1 cellular context compared by ENCODE assay signal in genomic region chr10:97611473-97611872, GRCh38.
TF ChIP-seq lines count a peak whose summit lies in the region.

No MANE protein-coding gene starts in this region.

TF ChIP-seq in H1, 55 proteins besides CTCF, POLR2A, EP300 and RAD21:
- no peak for TF ChIP-seq YY1 (IDR thresholded peaks at IDR 0.05; ENCODE audit: low read depth, low read length)
- TF ChIP-seq KDM1A (IDR thresholded peaks at IDR 0.05; ENCODE audit: borderline replicate concordance, low read length): no peak
- no peak for TF ChIP-seq SIN3A (conservative IDR thresholded peaks at IDR 0.05 in 1 of 2, IDR thresholded peaks at IDR 0.05 in 1 of 2; ENCODE audit: low read depth in 1 of 2, low read length in 2 of 2)
- no peak for TF ChIP-seq SP2 (IDR thresholded peaks at IDR 0.05; ENCODE audit: low read length)
- TF ChIP-seq JUND (IDR thresholded peaks at IDR 0.05; ENCODE audit: low read length): no peak
- no peak for TF ChIP-seq MAFK (IDR thresholded peaks at IDR 0.05; ENCODE audit: low read depth, low read length)
- no peak for TF ChIP-seq NRF1 (IDR thresholded peaks at IDR 0.05; ENCODE audit: low read depth, low read length)
- no peak for TF ChIP-seq E2F6 (IDR thresholded peaks at IDR 0.05)
- no peak for TF ChIP-seq SRF (IDR thresholded peaks at IDR 0.05; ENCODE audit: low read depth, low read length)
- TF ChIP-seq SAP30 (IDR thresholded peaks at IDR 0.05; ENCODE audit: insufficient read depth, insufficient replicate concordance, low read length): no peak
- TF ChIP-seq ASH2L (IDR thresholded peaks at IDR 0.05; ENCODE audit: low read length): no peak
- no peak for TF ChIP-seq BCL11A (IDR thresholded peaks at IDR 0.05; ENCODE audit: low read depth in 2 of 2, low read length in 2 of 2)
- no peak for TF ChIP-seq BRCA1 (IDR thresholded peaks at IDR 0.05; ENCODE audit: low read depth, low read length)
- TF ChIP-seq TBP (IDR thresholded peaks at IDR 0.05; ENCODE audit: low read depth, low read length): no peak
- no peak for TF ChIP-seq CEBPB (IDR thresholded peaks at IDR 0.05; ENCODE audit: low read depth, low read length)
- TF ChIP-seq ATF2 (IDR thresholded peaks at IDR 0.05; ENCODE audit: low read length): no peak
- no peak for TF ChIP-seq POLR2AphosphoS5 (IDR thresholded peaks at IDR 0.05; ENCODE audit: low read depth, low read length)
- no peak for TF ChIP-seq PHF8 (conservative IDR thresholded peaks at IDR 0.05; ENCODE audit: low read depth, low read length)
